Comparison of ENCODE assay signal across 17 cellular contexts in genomic region chr9:83274787-83275186, GRCh38.
"Had no signal": no experiment of that assay in that cellular context is flagged by ENCODE, and none has a peak within 500 bp of the region (broad histone marks: within the 10 kb centered on the region; RNA-seq: fewer than 3 reads in every experiment).

No MANE protein-coding gene starts in this region.

- H2AFZ ChIP-seq: parathyroid adenoma had no signal

- H3K9me3 ChIP-seq: body of pancreas, thyroid gland, upper lobe of right lung had no signal

- H3K36me3 ChIP-seq: thyroid gland, upper lobe of right lung had no signal

- DNase-seq: activated CD4-positive, alpha-beta T cell treated with anti-CD3 and anti-CD28 coated beads for 1 hour; activated CD4-positive, alpha-beta T cell treated with anti-CD3 and anti-CD28 coated beads, Interleukin-2, amount 50 U/mL, for 1 hour; activated CD8-positive, alpha-beta T cell treated with anti-CD3 and anti-CD28 coated beads, Interleukin-2, amount 10 ng/mL, durations not matched to agents 7 days and 5 days; activated gamma-delta T cell treated with Interleukin-2 at 50 U/mL for 16 hours; anterior cingulate cortex; body of pancreas; heart left ventricle; islet precursor cell; left cardiac atrium; right cardiac atrium; stimulated activated CD4-positive, alpha-beta T cell treated with anti-CD3 and anti-CD28 coated beads, Interleukin-1b, Interleukin-23, amount 100 ng/mL, for 48 hours; substantia nigra; thyroid gland; upper lobe of right lung had no signal

- H3K27ac ChIP-seq: body of pancreas, epithelial cell of prostate, heart left ventricle, parathyroid adenoma, skin epidermis, thyroid gland, upper lobe of right lung had no signal

- H3K27me3 ChIP-seq: body of pancreas, heart left ventricle, thyroid gland, upper lobe of right lung had no signal

- H3K9ac ChIP-seq: parathyroid adenoma had no signal

- H3K4me1 ChIP-seq: body of pancreas, upper lobe of right lung had no signal

- ATAC-seq: activated CD8-positive, alpha-beta T cell treated with anti-CD3 and anti-CD28 coated beads, Interleukin-2, amount 10 ng/mL, durations not matched to agents 7 days and 5 days; body of pancreas; heart left ventricle; left cardiac atrium; right cardiac atrium; upper lobe of right lung had no signal

- H3K4me3 ChIP-seq: body of pancreas, heart left ventricle, skin epidermis, thyroid gland, upper lobe of right lung had no signal

- H3K79me2 ChIP-seq: parathyroid adenoma had no signal
